27 cellular contexts compared by ENCODE assay signal in the genomic region with DNA sequence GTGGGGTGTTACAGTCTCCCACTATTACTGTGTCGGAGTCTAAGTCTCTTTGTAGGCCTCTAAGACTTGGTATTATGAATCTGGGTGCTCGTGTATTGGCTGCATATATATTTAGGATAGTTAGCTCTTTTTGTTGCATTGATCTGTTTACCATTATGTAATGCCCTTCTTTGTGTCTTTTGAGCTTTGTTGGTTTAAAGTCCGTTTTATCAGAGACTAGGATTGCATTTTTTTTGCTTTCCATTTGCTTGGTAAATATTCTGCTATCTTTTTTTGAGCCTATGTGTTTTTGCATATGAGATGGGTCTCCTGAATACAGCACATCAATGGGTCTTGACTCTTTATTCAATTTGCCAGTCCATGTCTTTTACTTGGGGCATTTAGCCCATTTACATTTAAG.
"Had no signal": no experiment of that assay in that cellular context is flagged by ENCODE, and none has a peak within 500 bp of the region (broad histone marks: within the 10 kb centered on the region; RNA-seq: fewer than 3 reads in every experiment).

No MANE protein-coding gene starts in this region.

- H3K9me3 ChIP-seq: gastroesophageal sphincter, lower lobe of right lung, suprapubic skin, transverse colon, upper lobe of right lung, uterus had no signal

- H3K36me3 Mint-ChIP-seq: neural progenitor cell had no signal

- ATAC-seq: foreskin keratinocyte; gastroesophageal sphincter; heart right ventricle; left cardiac atrium; lower lobe of right lung; sciatic nerve; stimulated activated naive CD8-positive, alpha-beta T cell treated with anti-CD3 and anti-CD28 coated beads, Interleukin-15, amount 100 ng/mL, for 72 hours; upper lobe of right lung had no signal

- H3K27me3 Mint-ChIP-seq: progenitor cell of endocrine pancreas; stimulated activated naive CD8-positive, alpha-beta T cell treated with anti-CD3 and anti-CD28 coated beads, Interleukin-15, amount 100 ng/mL, for 72 hours had no signal

- H3K36me3 ChIP-seq: esophagus muscularis mucosa, gastroesophageal sphincter, heart right ventricle, left ventricle myocardium inferior, lower lobe of right lung, neural progenitor cell, suprapubic skin, transverse colon, upper lobe of right lung, uterus had no signal

- H3K4me1 Mint-ChIP-seq: nephron, neural progenitor cell had no signal

- H3K4me2 ChIP-seq: neural progenitor cell, smooth muscle cell had no signal

- H2AFZ ChIP-seq: neural progenitor cell, parathyroid adenoma had no signal

- H3K27me3 ChIP-seq: esophagus muscularis mucosa, foreskin keratinocyte, gastroesophageal sphincter, heart right ventricle, neural progenitor cell, suprapubic skin, transverse colon, upper lobe of right lung, uterus had no signal

- H3K4me1 ChIP-seq: foreskin keratinocyte, gastroesophageal sphincter, heart right ventricle, left ventricle myocardium inferior, lower lobe of right lung, neural progenitor cell, parathyroid adenoma, suprapubic skin, transverse colon, upper lobe of right lung, uterus had no signal

- DNase-seq: dermis blood vessel endothelial cell; effector memory CD4-positive, alpha-beta T cell; foreskin keratinocyte; heart right ventricle; hippocampal formation; left cardiac atrium; left ventricle myocardium inferior; lower lobe of right lung; stimulated activated CD4-positive, alpha-beta T cell treated with anti-CD3 and anti-CD28 coated beads, Interleukin-12 subunit alpha, Interleukin-12 subunit beta, amount 100 ng/mL, for 4 hours; stimulated activated CD4-positive, alpha-beta T cell treated with anti-CD3 and anti-CD28 coated beads, Interleukin-1b, Interleukin-23, amount 100 ng/mL, for 48 hours; stimulated activated CD4-positive, alpha-beta T cell treated with anti-CD3 and anti-CD28 coated beads, Interleukin-4, amount 100 ng/mL, for 1 hour; stimulated activated CD8-positive, alpha-beta memory T cell treated with anti-CD3 and anti-CD28 coated beads, Interleukin-4, amount 100 ng/mL, for 48 hours; stimulated activated naive CD4-positive, alpha-beta T cell; stimulated activated naive CD8-positive, alpha-beta T cell treated with anti-CD3 and anti-CD28 coated beads, Interleukin-15, amount 100 ng/mL, for 72 hours; transverse colon; upper lobe of right lung; uterus had no signal

- H3K4me3 ChIP-seq: coronary artery, esophagus muscularis mucosa, gastroesophageal sphincter, heart right ventricle, left ventricle myocardium inferior, lower lobe of right lung, neural progenitor cell, smooth muscle cell, suprapubic skin, transverse colon, upper lobe of right lung, uterus had no signal

- H3K9ac ChIP-seq: neural progenitor cell, parathyroid adenoma had no signal

- H3K27ac ChIP-seq: coronary artery, esophagus muscularis mucosa, foreskin keratinocyte, gastroesophageal sphincter, heart right ventricle, left ventricle myocardium inferior, lower lobe of right lung, neural progenitor cell, parathyroid adenoma, suprapubic skin, transverse colon, upper lobe of right lung, uterus had no signal

- H3K4me3 Mint-ChIP-seq: nephron, neural progenitor cell had no signal

- H3K27ac Mint-ChIP-seq: nephron; neural progenitor cell; progenitor cell of endocrine pancreas; stimulated activated naive CD8-positive, alpha-beta T cell treated with anti-CD3 and anti-CD28 coated beads, Interleukin-15, amount 100 ng/mL, for 72 hours had no signal
